27 cellular contexts compared by ENCODE assay signal in the genomic region with DNA sequence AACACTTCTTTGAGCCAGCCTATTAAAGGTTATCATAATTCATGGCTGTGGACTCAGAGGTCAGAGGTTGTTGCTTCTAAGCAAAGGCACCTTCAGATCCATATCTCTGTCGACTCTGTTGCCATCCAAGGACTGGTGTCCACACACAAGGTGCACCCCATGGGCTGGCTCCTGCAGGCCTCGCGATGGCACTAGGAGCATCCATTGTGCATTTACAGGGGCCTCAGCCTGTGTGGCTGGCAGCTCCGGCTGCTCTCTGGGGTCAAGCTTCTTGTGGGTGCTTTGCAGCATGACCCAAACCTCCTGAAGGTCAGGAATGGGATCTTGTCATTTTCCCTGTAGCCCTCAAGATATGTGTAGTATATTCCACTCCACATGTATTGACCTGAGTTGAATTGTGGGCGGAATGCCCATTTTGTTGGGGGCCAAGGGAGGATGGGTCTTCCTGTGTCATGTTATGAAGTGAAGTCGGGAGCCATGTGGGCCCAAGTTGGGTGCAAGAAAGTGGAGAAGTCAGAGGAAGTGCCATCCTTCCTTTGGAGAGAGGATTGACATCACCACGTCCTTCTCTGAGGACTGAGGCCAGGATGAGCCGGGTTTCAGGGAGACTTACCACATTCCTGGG. TPM values are rescaled to one million over a fixed set of nuclear protein-coding genes. Genes with fewer than 3 reads are reported as not detected.
"Had no signal": no experiment of that assay in that cellular context is flagged by ENCODE, and none has a peak within 500 bp of the region (broad histone marks: within the 10 kb centered on the region; RNA-seq: fewer than 3 reads in every experiment).

No MANE protein-coding gene starts in this region.

- H3K27me3 ChIP-seq: ascending aorta, cardiac muscle cell, SJSA1 had no signal

- H3K4me3 ChIP-seq: ascending aorta, cardiac muscle cell, SJSA1 had no signal

- H3K4me2 ChIP-seq: SK-N-SH had no signal

- DNase-seq: activated CD4-positive, alpha-beta T cell treated with anti-CD3 and anti-CD28 coated beads, Interleukin-2, amount 10 ng/mL, durations not matched to agents 7 days and 5 days; activated CD4-positive, alpha-beta T cell treated with anti-CD3 and anti-CD28 coated beads, Interleukin-2, amount 50 U/mL, for 48 hours; activated CD8-positive, alpha-beta T cell treated with anti-CD3 and anti-CD28 coated beads, Interleukin-2, amount 10 ng/mL, durations not matched to agents 7 days and 5 days; activated naive CD8-positive, alpha-beta T cell treated with anti-CD3 and anti-CD28 coated beads, Interleukin-2, amount 10 ng/mL, durations not matched to agents 7 days and 5 days; activated T-cell treated with anti-CD3 and anti-CD28 coated beads, Interleukin-2, amount 50 U/mL, for 24 hours; amygdala; Karpas-422; KBM-7; NCI-H1048; NCI-H1105 treated with DMSO at 0.1 percent for 48 hours; NCI-H1436; NCI-H1694; NCI-H1930; NCI-H345; NCI-H524 treated with DMSO at 0.1 percent for 48 hours; SHP77 treated with DMSO at 0.1 percent for 48 hours; SK-N-SH had no signal

- H3K9me3 Mint-ChIP-seq: activated CD4-positive, alpha-beta T cell treated with anti-CD3 and anti-CD28 coated beads, Interleukin-2, amount 10 ng/mL, durations not matched to agents 7 days and 5 days; activated naive CD4-positive, alpha-beta T cell treated with anti-CD3 and anti-CD28 coated beads, Interleukin-2, amount 50 U/mL, for 24 hours; activated naive CD8-positive, alpha-beta T cell treated with anti-CD3 and anti-CD28 coated beads, Interleukin-2, amount 10 ng/mL, durations not matched to agents 7 days and 5 days; activated T-cell treated with anti-CD3 and anti-CD28 coated beads, Interleukin-2, amount 50 U/mL, for 24 hours; activated T-helper 2 cell treated with anti-CD3 and anti-CD28 coated beads, Interferon-gamma antibody, Interleukin-2, Interleukin-4, amounts not matched to agents 10 μg/mL and 5 μg/mL and 100 μg/mL, durations not matched to agents 14 hours and 24 hours and 36 hours; IgD-negative memory B cell; T-helper 1 cell treated with Interleukin-12 subunit alpha and Interleukin-12 subunit beta and Interleukin-4 antibody, amounts not matched to agents 30 μg/mL and 1 μg/mL, for 36 hours; T-helper 2 cell treated with Interferon-gamma antibody and Interleukin-4, amounts not matched to agents 5 μg/mL and 100 μg/mL, for 36 hours had no signal

- H3K9me3 ChIP-seq: ascending aorta, SJSA1, SK-N-SH had no signal

- H3K27me3 Mint-ChIP-seq: activated naive CD4-positive, alpha-beta T cell treated with anti-CD3 and anti-CD28 coated beads, Interleukin-2, amount 50 U/mL, for 24 hours had no signal

- H3K36me3 Mint-ChIP-seq: activated naive CD4-positive, alpha-beta T cell treated with anti-CD3 and anti-CD28 coated beads, Interleukin-2, amount 50 U/mL, for 24 hours; activated naive CD8-positive, alpha-beta T cell treated with anti-CD3 and anti-CD28 coated beads, Interleukin-2, amount 10 ng/mL, durations not matched to agents 7 days and 5 days; IgD-negative memory B cell had no signal

- H3K27ac ChIP-seq: ascending aorta, cardiac muscle cell, SJSA1 had no signal

- H3K4me1 Mint-ChIP-seq: activated CD4-positive, alpha-beta T cell treated with anti-CD3 and anti-CD28 coated beads, Interleukin-2, amount 10 ng/mL, durations not matched to agents 7 days and 5 days; activated naive CD4-positive, alpha-beta T cell treated with anti-CD3 and anti-CD28 coated beads, Interleukin-2, amount 50 U/mL, for 24 hours; activated naive CD8-positive, alpha-beta T cell treated with anti-CD3 and anti-CD28 coated beads, Interleukin-2, amount 10 ng/mL, durations not matched to agents 7 days and 5 days had no signal

- H3K4me3 Mint-ChIP-seq: activated CD4-positive, alpha-beta T cell treated with anti-CD3 and anti-CD28 coated beads, Interleukin-2, amount 10 ng/mL, durations not matched to agents 7 days and 5 days; activated CD8-positive, alpha-beta T cell treated with anti-CD3 and anti-CD28 coated beads, Interleukin-2, amount 10 ng/mL, durations not matched to agents 7 days and 5 days; activated naive CD4-positive, alpha-beta T cell treated with anti-CD3 and anti-CD28 coated beads, Interleukin-2, amount 50 U/mL, for 24 hours; activated naive CD8-positive, alpha-beta T cell treated with anti-CD3 and anti-CD28 coated beads, Interleukin-2, amount 10 ng/mL, durations not matched to agents 7 days and 5 days; activated T-cell treated with anti-CD3 and anti-CD28 coated beads, Interleukin-2, amount 50 U/mL, for 24 hours; IgD-negative memory B cell; T-helper 1 cell treated with Interleukin-12 subunit alpha and Interleukin-12 subunit beta and Interleukin-4 antibody, amounts not matched to agents 30 μg/mL and 1 μg/mL, for 36 hours; T-helper 2 cell treated with Interferon-gamma antibody and Interleukin-4, amounts not matched to agents 5 μg/mL and 100 μg/mL, for 36 hours had no signal

- H3K9ac ChIP-seq: SK-N-SH had no signal

- ATAC-seq: activated CD8-positive, alpha-beta T cell treated with anti-CD3 and anti-CD28 coated beads, Interleukin-2, amount 10 ng/mL, durations not matched to agents 7 days and 5 days; Panc1 had no signal

- H3K27ac Mint-ChIP-seq: activated CD4-positive, alpha-beta T cell treated with anti-CD3 and anti-CD28 coated beads, Interleukin-2, amount 10 ng/mL, durations not matched to agents 7 days and 5 days; activated CD8-positive, alpha-beta T cell treated with anti-CD3 and anti-CD28 coated beads, Interleukin-2, amount 10 ng/mL, durations not matched to agents 7 days and 5 days; activated naive CD4-positive, alpha-beta T cell treated with anti-CD3 and anti-CD28 coated beads, Interleukin-2, amount 50 U/mL, for 24 hours; activated naive CD8-positive, alpha-beta T cell treated with anti-CD3 and anti-CD28 coated beads, Interleukin-2, amount 10 ng/mL, durations not matched to agents 7 days and 5 days; activated T-cell treated with anti-CD3 and anti-CD28 coated beads, Interleukin-2, amount 50 U/mL, for 24 hours; activated T-helper 2 cell treated with anti-CD3 and anti-CD28 coated beads, Interferon-gamma antibody, Interleukin-2, Interleukin-4, amounts not matched to agents 10 μg/mL and 5 μg/mL and 100 μg/mL, durations not matched to agents 14 hours and 24 hours and 36 hours; T-helper 1 cell treated with Interleukin-12 subunit alpha and Interleukin-12 subunit beta and Interleukin-4 antibody, amounts not matched to agents 30 μg/mL and 1 μg/mL, for 36 hours; T-helper 2 cell treated with Interferon-gamma antibody and Interleukin-4, amounts not matched to agents 5 μg/mL and 100 μg/mL, for 36 hours had no signal

- H3K4me1 ChIP-seq: SJSA1 had no signal

- H3K36me3 ChIP-seq: ascending aorta, SJSA1 had no signal

RNA-seq across cellular contexts. Expression of a gene that starts 43.9 kb away (rescaled TPM):
- total RNA-seq: RPMI7951, SJSA1 had no signal

RNA-seq across cellular contexts. Expression of a gene that starts 44.0 kb away (rescaled TPM):
- total RNA-seq: ascending aorta, RPMI7951, SJSA1 had no signal
